Comparison of ENCODE assay signal across 8 cellular contexts in genomic region chr14:74572829-74573360, GRCh38. TPM values are rescaled to one million over a fixed set of nuclear protein-coding genes. Genes with fewer than 3 reads are reported as not detected.
A peak's percentile ranks its signal among the peaks of the same experiment; 100 is the strongest.
DNase-seq lines count a peak whose midpoint lies in the region; ATAC-seq and TF ChIP-seq lines count a peak whose summit lies in the region.

No MANE protein-coding gene starts in this region.

- 24 to 41% methylated on average over 8 to 9 of the region's 10 CpGs for WGBS in esophagus squamous epithelium, 2 donors

- peaks cover 59 to 98% (median 70%) of the 10 kb centered on the region in 3 donors for H3K4me1 ChIP-seq in esophagus squamous epithelium
- peaks cover 23% of the 10 kb centered on the region for H3K4me1 ChIP-seq in parathyroid adenoma
- no peaks in the 10 kb centered on the region for H3K4me1 ChIP-seq in mucosa of descending colon (ENCODE audit: low read depth)

- H3K27me3 ChIP-seq in esophagus squamous epithelium (no peaks in the 10 kb centered on the region), parathyroid adenoma (ENCODE audit: control insufficient read depth, insufficient read depth, low read length) (no peaks in the 10 kb centered on the region)

- TF ChIP-seq POLR2A in esophagus squamous epithelium (IDR thresholded peaks at IDR 0.05), result no peak

- H2AFZ ChIP-seq in parathyroid adenoma, result peak overlapping the region; percentile 88

- no peaks in the 10 kb centered on the region for H3K79me2 ChIP-seq in parathyroid adenoma

- no peak for ATAC-seq in mucosa of descending colon

- intact Hi-C loops in esophagus squamous epithelium (cut with DNase I) (no loop called here), mucosa of descending colon (cut with DNase I, micrococcal nuclease) (no loop called here)

- H3K4me3 ChIP-seq in AG10803 (ENCODE audit: low read length), result peak overlapping the region; percentile 30
- H3K4me3 ChIP-seq in esophagus squamous epithelium, result peak overlapping the region in 3 of 4 donors; percentile 4 to 44 (median 16)
- no peak overlapping the region for H3K4me3 ChIP-seq in parathyroid adenoma (ENCODE audit: low read depth, low read length)
- no peak overlapping the region for H3K4me3 ChIP-seq in mucosa of descending colon

- TF ChIP-seq CTCF in AG10803 (conservative IDR thresholded peaks at IDR 0.05; ENCODE audit: low read length), result no peak
- no peak for TF ChIP-seq CTCF in esophagus squamous epithelium (IDR thresholded peaks at IDR 0.05)
- TF ChIP-seq CTCF in parathyroid adenoma (IDR thresholded peaks at IDR 0.05), result no peak
- TF ChIP-seq CTCF in mucosa of descending colon (IDR thresholded peaks at IDR 0.05), result no peak

- no peak overlapping the region for H3K9ac ChIP-seq in parathyroid adenoma

- H3K36me3 ChIP-seq in esophagus squamous epithelium, result no peaks in the 10 kb centered on the region
- H3K36me3 ChIP-seq in parathyroid adenoma (ENCODE audit: control insufficient read depth, insufficient read depth, low read length), result no peaks in the 10 kb centered on the region
- no peaks in the 10 kb centered on the region for H3K36me3 ChIP-seq in mucosa of descending colon (ENCODE audit: low read depth)

- DNase-seq in AG10803 (ENCODE audit: low read depth) (no peak), RPMI7951 (ENCODE audit: low read depth) (peak; percentile 88), esophagus squamous epithelium (lab: John Stamatoyannopoulos, UW) (no peak), mucosa of descending colon (no peak), C1 segment of cervical spinal cord (lab: John Stamatoyannopoulos, UW) (no peak), GDM1 (lab: John Stamatoyannopoulos, UW) (no peak)
- DNase-seq in stimulated activated CD4-positive, alpha-beta T cell treated with anti-CD3 and anti-CD28 coated beads, Interleukin-12 subunit alpha, Interleukin-12 subunit beta, amount 100 ng/mL, for 4 hours, result no peak

- peak overlapping the region; percentile 75 to 95 (median 90) for H3K27ac ChIP-seq in esophagus squamous epithelium
- H3K27ac ChIP-seq in parathyroid adenoma, result no peak overlapping the region

- peak overlapping the region; percentile 39 for H3K4me2 ChIP-seq in parathyroid adenoma (ENCODE audit: low read length)

- H3K9me3 ChIP-seq in esophagus squamous epithelium (no peaks in the 10 kb centered on the region), parathyroid adenoma (ENCODE audit: control insufficient read depth, low read length) (no peaks in the 10 kb centered on the region), mucosa of descending colon (no peaks in the 10 kb centered on the region)

RNA-seq across cellular contexts. Expression of gene LTBP2, which starts 39.1 kb away (rescaled TPM):
- total RNA-seq in RPMI7951 (2014; rRNA removed; shearing (Covaris generic)), result 22.8 and 26.0 TPM in 2 replicates
- 10 to 100 TPM; 10.3 to 41.6 (median 17.0) TPM for total RNA-seq in esophagus squamous epithelium
- 10 to 100 TPM in 1 of 3 donors, 1 to 10 TPM in 2; 1.7 to 10.2 (median 3.0) TPM for total RNA-seq in mucosa of descending colon

Comparison
In these comparisons a context has a peak if more than half of its experiments do, and no peak if none do; other contexts are left out.
1. H3K4me3 ChIP-seq: peak in AG10803 (single experiment) and esophagus squamous epithelium (3 of 4); none in parathyroid adenoma (single experiment) and mucosa of descending colon (single experiment).